8 cellular contexts compared by ENCODE assay signal in genomic region chr2:222320441-222321395, GRCh38. TPM values are rescaled to one million over a fixed set of nuclear protein-coding genes. Genes with fewer than 3 reads are reported as not detected.
DNase-seq lines count a peak whose midpoint lies in the region; ATAC-seq and FAIRE-seq lines count a peak whose summit lies in the region.

No MANE protein-coding gene starts in this region.

- H4K20me1 ChIP-seq in BLaER1, result no peaks in the 10 kb centered on the region

- H3K9me3 ChIP-seq in BLaER1 (no peaks in the 10 kb centered on the region), adipocyte (ENCODE audit: control insufficient read depth, low read length) (no peaks in the 10 kb centered on the region)

- peaks cover 9% of the 10 kb centered on the region; the same call in 1 of the 2 replicates for H3K27me3 ChIP-seq in BLaER1
- H3K27me3 ChIP-seq in adipocyte (replicated peaks; ENCODE audit: control insufficient read depth, insufficient read depth, low read length), result peaks cover 43% of the 10 kb centered on the region

- DNase-seq in adipocyte (ENCODE audit: low read depth), result peak; percentile 51

- H3K9ac ChIP-seq in BLaER1 (peak overlapping the region; percentile 32; the same call in 1 of the 2 replicates), adipocyte (ENCODE audit: low read length) (no peak overlapping the region)

- H3K4me1 ChIP-seq in BLaER1, result peaks cover 39% of the 10 kb centered on the region
- H3K4me1 ChIP-seq in adipocyte (ENCODE audit: control insufficient read depth, insufficient read depth, low read length), result peaks cover 7% of the 10 kb centered on the region

- peak overlapping the region; percentile 78 for H3K4me3 ChIP-seq in BLaER1
- H3K4me3 ChIP-seq in adipocyte (ENCODE audit: low read length), result peak overlapping the region; percentile 64

- FAIRE-seq in islet of Langerhans (lab: Jason Lieb, UNC), result peak; percentile 36

- ATAC-seq in HG02938 (IDR thresholded peaks at IDR 0.05; ENCODE audit: unreplicated experiment), result peak; percentile 10
- ATAC-seq in HG02610 (IDR thresholded peaks at IDR 0.05; ENCODE audit: unreplicated experiment), result no peak
- no peak for ATAC-seq in GM19455 (IDR thresholded peaks at IDR 0.05; ENCODE audit: unreplicated experiment)
- ATAC-seq in GM18870 (IDR thresholded peaks at IDR 0.05; ENCODE audit: unreplicated experiment), result no peak

- H3K36me3 ChIP-seq in BLaER1 (no peaks in the 10 kb centered on the region), adipocyte (ENCODE audit: control insufficient read depth, insufficient read depth, low read length, severe bottlenecking) (no peaks in the 10 kb centered on the region)

- H3K4me2 ChIP-seq in BLaER1, result peak overlapping the region; percentile 99

- H3K27ac ChIP-seq in BLaER1 (0 out of 2 replicates have a peak overlapping the region, but pooled peaks have one; percentile 26), temporal lobe (ENCODE audit: low read depth, low read length) (peak overlapping the region; percentile 51)

RNA-seq across cellular contexts. Expression of gene PAX3, which starts 21.9 kb away (rescaled TPM):
- 0.49 TPM for total RNA-seq in temporal lobe
